In genomic region chr3:18810306-18810661, GRCh38 we compare ENCODE assay signal across 26 cellular contexts.
"Had no signal": no experiment of that assay in that cellular context is flagged by ENCODE, and none has a peak within 500 bp of the region (broad histone marks: within the 10 kb centered on the region; RNA-seq: fewer than 3 reads in every experiment).

No MANE protein-coding gene starts in this region.

- H3K9me3 Mint-ChIP-seq: effector memory CD8-positive, alpha-beta T cell; neural progenitor cell had no signal

- H2AFZ ChIP-seq: hepatocyte, neural progenitor cell had no signal

- H3K36me3 Mint-ChIP-seq: mesothelial cell of epicardium; naive thymus-derived CD8-positive, alpha-beta T cell; neural progenitor cell had no signal

- H3K9me3 ChIP-seq: colonic mucosa, left lung, thyroid gland, upper lobe of right lung had no signal

- H3K4me3 ChIP-seq: colonic mucosa, dorsolateral prefrontal cortex, hepatocyte, left lung, lung, neural progenitor cell, thyroid gland, upper lobe of right lung had no signal

- H3K36me3 ChIP-seq: colonic mucosa, left lung, neural progenitor cell, thyroid gland, upper lobe of right lung had no signal

- H3K27me3 Mint-ChIP-seq: activated CD4-positive, alpha-beta T cell treated with anti-CD3 and anti-CD28 coated beads, Interleukin-2, amount 10 ng/mL, durations not matched to agents 24 days and 14 days; activated naive CD8-positive, alpha-beta T cell treated with anti-CD3 and anti-CD28 coated beads, Interleukin-2, amount 10 ng/mL, durations not matched to agents 7 days and 5 days had no signal

- H3K27ac ChIP-seq: colonic mucosa, dorsolateral prefrontal cortex, hepatocyte, left lung, neural progenitor cell, thyroid gland, upper lobe of right lung had no signal

- H3K4me2 ChIP-seq: hepatocyte, neural progenitor cell had no signal

- H3K9ac ChIP-seq: neural progenitor cell had no signal

- H3K4me1 Mint-ChIP-seq: activated naive CD8-positive, alpha-beta T cell treated with anti-CD3 and anti-CD28 coated beads, Interleukin-2, amount 10 ng/mL, durations not matched to agents 7 days and 5 days; mesothelial cell of epicardium; neural progenitor cell had no signal

- ATAC-seq: effector memory CD8-positive, alpha-beta T cell; esophagus mucosa; left lung; naive thymus-derived CD8-positive, alpha-beta T cell; sciatic nerve; upper lobe of right lung had no signal

- DNase-seq: activated CD4-positive, alpha-beta T cell treated with anti-CD3 and anti-CD28 coated beads, Interleukin-2, amount 10 ng/mL, durations not matched to agents 24 days and 14 days; activated CD4-positive, CD25-positive, alpha-beta regulatory T cell; activated naive CD8-positive, alpha-beta T cell treated with anti-CD3 and anti-CD28 coated beads, Interleukin-2, amount 10 ng/mL, durations not matched to agents 7 days and 5 days; amygdala; colonic mucosa; dorsolateral prefrontal cortex; effector memory CD8-positive, alpha-beta T cell; glutamatergic neuron; kidney glomerular epithelial cell; left lung; naive thymus-derived CD8-positive, alpha-beta T cell; posterior cingulate gyrus; small intestine; stimulated activated CD4-positive, alpha-beta T cell treated with anti-CD3 and anti-CD28 coated beads, Interleukin-2, amount 100 ng/mL, for 24 hours; stimulated activated naive CD4-positive, alpha-beta T cell treated with Interleukin-2 at 50 U/mL for 16 hours; substantia nigra; T1000; thyroid gland; upper lobe of right lung had no signal

- H3K4me3 Mint-ChIP-seq: activated CD4-positive, alpha-beta T cell treated with anti-CD3 and anti-CD28 coated beads, Interleukin-2, amount 10 ng/mL, durations not matched to agents 24 days and 14 days; activated naive CD8-positive, alpha-beta T cell treated with anti-CD3 and anti-CD28 coated beads, Interleukin-2, amount 10 ng/mL, durations not matched to agents 7 days and 5 days; effector memory CD8-positive, alpha-beta T cell; mesothelial cell of epicardium; naive thymus-derived CD8-positive, alpha-beta T cell; neural progenitor cell; T-helper 1 cell treated with Interleukin-12 subunit alpha and Interleukin-12 subunit beta and Interleukin-4 antibody, amounts not matched to agents 30 μg/mL and 1 μg/mL, for 36 hours had no signal

- H3K27me3 ChIP-seq: colonic mucosa, dorsolateral prefrontal cortex, hepatocyte, left lung, neural progenitor cell, thyroid gland, upper lobe of right lung had no signal

- H3K79me2 ChIP-seq: hepatocyte had no signal

- H3K27ac Mint-ChIP-seq: activated CD4-positive, alpha-beta T cell treated with anti-CD3 and anti-CD28 coated beads, Interleukin-2, amount 10 ng/mL, durations not matched to agents 24 days and 14 days; activated naive CD8-positive, alpha-beta T cell treated with anti-CD3 and anti-CD28 coated beads, Interleukin-2, amount 10 ng/mL, durations not matched to agents 7 days and 5 days; effector memory CD8-positive, alpha-beta T cell; mesothelial cell of epicardium; naive thymus-derived CD8-positive, alpha-beta T cell; neural progenitor cell; T-helper 1 cell treated with Interleukin-12 subunit alpha and Interleukin-12 subunit beta and Interleukin-4 antibody, amounts not matched to agents 30 μg/mL and 1 μg/mL, for 36 hours had no signal

- H3K4me1 ChIP-seq: colonic mucosa, left lung, neural progenitor cell, thyroid gland, upper lobe of right lung had no signal
